9 cellular contexts compared by ENCODE assay signal in genomic region chr2:230418341-230419016, GRCh38. TPM values are rescaled to one million over a fixed set of nuclear protein-coding genes. Genes with fewer than 3 reads are reported as not detected.
A peak's percentile ranks its signal among the peaks of the same experiment; 100 is the strongest.
DNase-seq lines count a peak whose midpoint lies in the region; TF ChIP-seq lines count a peak whose summit lies in the region.
"Had no signal": no experiment of that assay in that cellular context is flagged by ENCODE, and none has a peak within 500 bp of the region (broad histone marks: within the 10 kb centered on the region; RNA-seq: fewer than 3 reads in every experiment).

No MANE protein-coding gene starts in this region.

- H3K27ac ChIP-seq in RWPE1 (no peak overlapping the region), esophagus (ENCODE audit: low read depth in 2 of 2, low read length in 1 of 2) (peak overlapping the region; percentile 17 to 52), spleen (peak overlapping the region in 7 of 8 donors; percentile 91 to 98 (median 95))

- DNase-seq in GM12865 (ENCODE audit: low read depth): no peak
- peak; percentile 26 for DNase-seq in RWPE1 (ENCODE audit: low spot score)
- DNase-seq in spleen: no peak
- DNase-seq in H7: no peak
- no peak for DNase-seq in activated CD4-positive, CD25-positive, alpha-beta regulatory T cell (lab: John Stamatoyannopoulos, UW)
- no peak for DNase-seq in superior temporal gyrus (ENCODE audit: extremely low spot score)
- no peak for DNase-seq in inferior parietal cortex (ENCODE audit: extremely low spot score)
- DNase-seq: activated CD4-positive, alpha-beta T cell treated with anti-CD3 and anti-CD28 coated beads, Interleukin-2, amount 50 U/mL, for 1 hour had no signal

- CTCF ChIA-PET in RWPE1 (lab: Yijun Ruan, JAX): interaction anchor here (0.6 kb wide), 2 partner anchors 14 to 125 kb away, joined by 3 read pairs; no protein-coding TSS in a partner anchor

- TF ChIP-seq POLR2A in spleen (IDR thresholded peaks at IDR 0.05): no peak

- H3K27me3 ChIP-seq in esophagus (ENCODE audit: control insufficient read depth in 1 of 2, insufficient read depth in 2 of 2, low read length in 2 of 2): no peaks in the 10 kb centered on the region
- H3K27me3 ChIP-seq in spleen (replicated peaks in 1 of 7): no peaks in the 10 kb centered on the region
- no peaks in the 10 kb centered on the region for H3K27me3 ChIP-seq in H7 (ENCODE audit: control insufficient read depth, insufficient read depth, low read length)

- WGBS in esophagus, 2 donors: 40 to 46% methylated on average over 9 of the region's 9 CpGs
- WGBS in spleen, 5 donors: 22 to 43% (median 34%) methylated on average over 9 of the region's 9 CpGs

- H3K36me3 ChIP-seq in esophagus (ENCODE audit: control insufficient read depth in 2 of 2, insufficient read depth in 2 of 2, low read length in 1 of 2) (no peaks in the 10 kb centered on the region), spleen (peaks cover 0 to 37% (median 3%) of the 10 kb centered on the region in 6 donors), H7 (replicated peaks; ENCODE audit: control insufficient read depth, insufficient read depth, low read length) (no peaks in the 10 kb centered on the region)

- peaks cover 0 to 2% of the 10 kb centered on the region in 2 donors for H3K4me1 ChIP-seq in esophagus (ENCODE audit: control insufficient read depth in 2 of 2, insufficient read depth in 2 of 2, low read length in 1 of 2)
- H3K4me1 ChIP-seq in spleen: peaks cover 49 to 91% (median 76%) of the 10 kb centered on the region in 6 donors

- TF ChIP-seq CTCF in GM12865 (IDR thresholded peaks at IDR 0.05; ENCODE audit: insufficient read depth, low read depth, low read length, missing control alignments) (no peak), RWPE1 (conservative IDR thresholded peaks at IDR 0.05; ENCODE audit: low read depth) (no peak), spleen (IDR thresholded peaks at IDR 0.05 in 8 of 11, conservative IDR thresholded peaks at IDR 0.05 in 3 of 11) (no peak)

- H3K4me3 ChIP-seq in GM12865 (ENCODE audit: low read depth, low read length): peak overlapping the region; percentile 96
- H3K4me3 ChIP-seq in esophagus (ENCODE audit: low read depth in 1 of 2, low read length in 2 of 2): peak overlapping the region; percentile 14 to 31
- H3K4me3 ChIP-seq in spleen: peak overlapping the region; percentile 55 to 83 (median 71)
- no peak overlapping the region for H3K4me3 ChIP-seq in H7 (ENCODE audit: insufficient read depth, low read depth, low read length)

- intact Hi-C loops in spleen (cut with DNase I; ENCODE audit: low total_unique reads): no loop called here

- POLR2A ChIA-PET in RWPE1 (lab: Yijun Ruan, JAX; ENCODE audit: low non-redundant PET): no interaction called here

- H3K9me3 ChIP-seq in esophagus (ENCODE audit: control insufficient read depth in 2 of 2, insufficient read depth in 1 of 2, low read depth in 1 of 2, low read length in 1 of 2): no peaks in the 10 kb centered on the region
- H3K9me3 ChIP-seq in spleen: no peaks in the 10 kb centered on the region

RNA-seq across cellular contexts. Expression of gene SP100, which starts 2.5 kb away (rescaled TPM):
- polyA plus RNA-seq in esophagus (10 to 100 TPM; 18.3 to 19.2 TPM), spleen (100 to 1,000 TPM in 2 of 3 donors, 10 to 100 TPM in 1; 97.5 to 120 (median 118) TPM)
- 100 to 1,000 TPM; 202 to 327 (median 270) TPM for total RNA-seq in spleen
- 0.15 TPM in 1 of 2 replicates, not detected in the other for total RNA-seq in H7 (2014; rRNA removed; shearing (Covaris generic))

Comparison
In these comparisons a context has a peak if more than half of its experiments do, and no peak if none do; other contexts are left out.
1. RNA of gene SP100, which starts 2.5 kb away (total RNA-seq): 202 to 327 TPM in spleen; 0.15 TPM in H7; every median in the first group is over 100 times any median in the second.